19 cellular contexts compared by ENCODE assay signal in genomic region chr6:127818149-127818548, GRCh38.
A peak's percentile ranks its signal among the peaks of the same experiment; 100 is the strongest.
DNase-seq lines count a peak whose midpoint lies in the region; ATAC-seq, FAIRE-seq and TF ChIP-seq lines count a peak whose summit lies in the region.
"Had no signal": no experiment of that assay in that cellular context is flagged by ENCODE, and none has a peak within 500 bp of the region (broad histone marks: within the 10 kb centered on the region; RNA-seq: fewer than 3 reads in every experiment).

No MANE protein-coding gene starts in this region.

- peak overlapping the region; percentile 58 for H2AFZ ChIP-seq in neural progenitor cell (replicated peaks)
- H2AFZ ChIP-seq: GM23248 had no signal

- H3K4me3 ChIP-seq in CD8-positive, alpha-beta memory T cell (ENCODE audit: low read length), result no peak overlapping the region
- no peak overlapping the region for H3K4me3 ChIP-seq in neural progenitor cell
- H3K4me3 ChIP-seq in prostate gland, result no peak overlapping the region
- H3K4me3 ChIP-seq: GM23248 had no signal

- no peak overlapping the region for H3K9ac ChIP-seq in neural progenitor cell
- H3K9ac ChIP-seq: GM23248 had no signal

- no peak for FAIRE-seq in RCC 7860 (lab: Jason Lieb, UNC)

- H3K4me3 Mint-ChIP-seq in activated CD8-positive, alpha-beta memory T cell treated with anti-CD3 and anti-CD28 coated beads, Interleukin-2, amount 10 ng/mL, durations not matched to agents 7 days and 5 days, result no peak overlapping the region
- H3K4me3 Mint-ChIP-seq in CD8-positive, alpha-beta memory T cell, result peak overlapping the region in 6 of 7 donors; percentile 0 to 69 (median 16)
- no peak overlapping the region for H3K4me3 Mint-ChIP-seq in activated T-helper 1 cell treated with anti-CD3 and anti-CD28 coated beads, Interleukin-12 subunit alpha, Interleukin-12 subunit beta, Interleukin-2, Interleukin-4 antibody, amounts not matched to agents 30 ng/mL and 10 ng/mL and 1 ng/mL, durations not matched to agents 14 hours and 24 hours and 36 hours
- H3K4me3 Mint-ChIP-seq in neural progenitor cell, result no peak overlapping the region

- no peaks in the 10 kb centered on the region for H3K79me2 ChIP-seq in neural progenitor cell (ENCODE audit: low read depth)

- intact Hi-C loops in activated T-helper 1 cell treated with anti-CD3 and anti-CD28 coated beads, Interleukin-12 subunit alpha, Interleukin-12 subunit beta, Interleukin-2, Interleukin-4 antibody, amounts not matched to agents 30 ng/mL and 10 ng/mL and 1 ng/mL, durations not matched to agents 14 hours and 24 hours and 36 hours (cut with micrococcal nuclease), result loop anchor here (5.0 kb wide), 4 partner anchors 36 to 551 kb away; partner anchors contain the start of gene RNF146
- intact Hi-C loops in prostate gland (cut with DNase I), result no loop called here

- H3K4me2 ChIP-seq in neural progenitor cell, result no peak overlapping the region

- H3K27ac ChIP-seq in CD8-positive, alpha-beta memory T cell (ENCODE audit: low read depth, low read length), result no peak overlapping the region
- H3K27ac ChIP-seq in neural progenitor cell (no peak overlapping the region), prostate gland (no peak overlapping the region)
- H3K27ac ChIP-seq: GM23248, HL-60, RWPE1 had no signal

- no peaks in the 10 kb centered on the region for H3K27me3 Mint-ChIP-seq in activated CD8-positive, alpha-beta memory T cell treated with anti-CD3 and anti-CD28 coated beads, Interleukin-2, amount 10 ng/mL, durations not matched to agents 7 days and 5 days
- no peaks in the 10 kb centered on the region for H3K27me3 Mint-ChIP-seq in CD8-positive, alpha-beta memory T cell
- no peaks in the 10 kb centered on the region for H3K27me3 Mint-ChIP-seq in activated T-helper 1 cell treated with anti-CD3 and anti-CD28 coated beads, Interleukin-12 subunit alpha, Interleukin-12 subunit beta, Interleukin-2, Interleukin-4 antibody, amounts not matched to agents 30 ng/mL and 10 ng/mL and 1 ng/mL, durations not matched to agents 14 hours and 24 hours and 36 hours (ENCODE audit: insufficient read depth)
- no peaks in the 10 kb centered on the region for H3K27me3 Mint-ChIP-seq in neural progenitor cell (ENCODE audit: insufficient read depth, low read depth)

- 25% methylated on average over 2 of the region's 2 CpGs for WGBS in prostate gland

- no peak for ATAC-seq in activated CD8-positive, alpha-beta memory T cell treated with anti-CD3 and anti-CD28 coated beads, Interleukin-2, amount 10 ng/mL, durations not matched to agents 7 days and 5 days
- no peak for ATAC-seq in HG02938 (IDR thresholded peaks at IDR 0.05; ENCODE audit: unreplicated experiment)

- H3K4me1 Mint-ChIP-seq in activated CD8-positive, alpha-beta memory T cell treated with anti-CD3 and anti-CD28 coated beads, Interleukin-2, amount 10 ng/mL, durations not matched to agents 7 days and 5 days, result peaks cover 61% of the 10 kb centered on the region
- H3K4me1 Mint-ChIP-seq in CD8-positive, alpha-beta memory T cell, result peaks cover 74 to 96% (median 93%) of the 10 kb centered on the region in 3 donors
- H3K4me1 Mint-ChIP-seq in activated T-helper 1 cell treated with anti-CD3 and anti-CD28 coated beads, Interleukin-12 subunit alpha, Interleukin-12 subunit beta, Interleukin-2, Interleukin-4 antibody, amounts not matched to agents 30 ng/mL and 10 ng/mL and 1 ng/mL, durations not matched to agents 14 hours and 24 hours and 36 hours (ENCODE audit: low read depth), result peaks cover 58% of the 10 kb centered on the region
- H3K4me1 Mint-ChIP-seq in neural progenitor cell, result no peaks in the 10 kb centered on the region

- peak overlapping the region; percentile 53 for H3K27ac Mint-ChIP-seq in activated CD8-positive, alpha-beta memory T cell treated with anti-CD3 and anti-CD28 coated beads, Interleukin-2, amount 10 ng/mL, durations not matched to agents 7 days and 5 days
- H3K27ac Mint-ChIP-seq in CD8-positive, alpha-beta memory T cell, result peak overlapping the region in 6 of 8 donors; percentile 18 to 87 (median 69)
- H3K27ac Mint-ChIP-seq in activated T-helper 1 cell treated with anti-CD3 and anti-CD28 coated beads, Interleukin-12 subunit alpha, Interleukin-12 subunit beta, Interleukin-2, Interleukin-4 antibody, amounts not matched to agents 30 ng/mL and 10 ng/mL and 1 ng/mL, durations not matched to agents 14 hours and 24 hours and 36 hours, result peak overlapping the region; percentile 37
- no peak overlapping the region for H3K27ac Mint-ChIP-seq in neural progenitor cell

- no peaks in the 10 kb centered on the region for H3K9me3 ChIP-seq in CD8-positive, alpha-beta memory T cell (ENCODE audit: low read length)
- H3K9me3 ChIP-seq in neural progenitor cell (ENCODE audit: low read depth) (no peaks in the 10 kb centered on the region), prostate gland (no peaks in the 10 kb centered on the region)

- H3F3A ChIP-seq in neural progenitor cell (ENCODE audit: low read depth), result no peaks in the 10 kb centered on the region

- no peaks in the 10 kb centered on the region for H3K27me3 ChIP-seq in CD8-positive, alpha-beta memory T cell (ENCODE audit: insufficient read depth, low read length, poor library complexity, severe bottlenecking)
- H3K27me3 ChIP-seq in neural progenitor cell (no peaks in the 10 kb centered on the region), prostate gland (replicated peaks; ENCODE audit: insufficient read depth) (no peaks in the 10 kb centered on the region)

- TF ChIP-seq CTCF in neural progenitor cell (IDR thresholded peaks at IDR 0.05), result no peak
- TF ChIP-seq CTCF in prostate gland (IDR thresholded peaks at IDR 0.05), result no peak

- POLR2A ChIA-PET in CD8-positive, alpha-beta memory T cell (lab: Charles Lee), result no interaction called here

- CTCF ChIA-PET in activated CD8-positive, alpha-beta memory T cell treated with anti-CD3 and anti-CD28 coated beads, Interleukin-2, amount 10 ng/mL, durations not matched to agents 7 days and 5 days (lab: Charles Lee), result no interaction called here
- CTCF ChIA-PET in CD8-positive, alpha-beta memory T cell (lab: Charles Lee), result no interaction called here

- peaks cover 74% of the 10 kb centered on the region for H3K36me3 Mint-ChIP-seq in activated CD8-positive, alpha-beta memory T cell treated with anti-CD3 and anti-CD28 coated beads, Interleukin-2, amount 10 ng/mL, durations not matched to agents 7 days and 5 days
- H3K36me3 Mint-ChIP-seq in CD8-positive, alpha-beta memory T cell, result peaks cover 3 to 53% (median 7%) of the 10 kb centered on the region in 3 donors
- H3K36me3 Mint-ChIP-seq in activated T-helper 1 cell treated with anti-CD3 and anti-CD28 coated beads, Interleukin-12 subunit alpha, Interleukin-12 subunit beta, Interleukin-2, Interleukin-4 antibody, amounts not matched to agents 30 ng/mL and 10 ng/mL and 1 ng/mL, durations not matched to agents 14 hours and 24 hours and 36 hours (ENCODE audit: low read depth), result peaks cover 38% of the 10 kb centered on the region
- H3K36me3 Mint-ChIP-seq in neural progenitor cell, result no peaks in the 10 kb centered on the region

- H4K20me1 ChIP-seq in neural progenitor cell (ENCODE audit: low read depth), result no peaks in the 10 kb centered on the region

- no peaks in the 10 kb centered on the region for H3K9me3 Mint-ChIP-seq in activated CD8-positive, alpha-beta memory T cell treated with anti-CD3 and anti-CD28 coated beads, Interleukin-2, amount 10 ng/mL, durations not matched to agents 7 days and 5 days (ENCODE audit: low read depth)
- H3K9me3 Mint-ChIP-seq in CD8-positive, alpha-beta memory T cell, result no peaks in the 10 kb centered on the region
- no peaks in the 10 kb centered on the region for H3K9me3 Mint-ChIP-seq in activated T-helper 1 cell treated with anti-CD3 and anti-CD28 coated beads, Interleukin-12 subunit alpha, Interleukin-12 subunit beta, Interleukin-2, Interleukin-4 antibody, amounts not matched to agents 30 ng/mL and 10 ng/mL and 1 ng/mL, durations not matched to agents 14 hours and 24 hours and 36 hours
- H3K9me3 Mint-ChIP-seq in neural progenitor cell, result no peaks in the 10 kb centered on the region

- TF ChIP-seq POLR2A in prostate gland (IDR thresholded peaks at IDR 0.05), result no peak

- H3K36me3 ChIP-seq in CD8-positive, alpha-beta memory T cell (ENCODE audit: insufficient read depth, low read length), result no peaks in the 10 kb centered on the region
- H3K36me3 ChIP-seq in neural progenitor cell (no peaks in the 10 kb centered on the region), prostate gland (no peaks in the 10 kb centered on the region)

- H3K4me1 ChIP-seq in CD8-positive, alpha-beta memory T cell (ENCODE audit: insufficient read depth, low read length), result peaks cover 64% of the 10 kb centered on the region
- H3K4me1 ChIP-seq in neural progenitor cell (no peaks in the 10 kb centered on the region), prostate gland (replicated peaks) (no peaks in the 10 kb centered on the region)

- no peak for DNase-seq in activated CD8-positive, alpha-beta memory T cell treated with anti-CD3 and anti-CD28 coated beads, Interleukin-2, amount 10 ng/mL, durations not matched to agents 7 days and 5 days
- no peak for DNase-seq in activated CD8-positive, alpha-beta memory T cell treated with anti-CD3 and anti-CD28 coated beads, Interleukin-2, amount 50 U/mL, for 48 hours
- no peak for DNase-seq in CD8-positive, alpha-beta memory T cell
- DNase-seq in activated T-helper 1 cell treated with anti-CD3 and anti-CD28 coated beads, Interleukin-12 subunit alpha, Interleukin-12 subunit beta, Interleukin-2, Interleukin-4 antibody, amounts not matched to agents 30 ng/mL and 10 ng/mL and 1 ng/mL, durations not matched to agents 14 hours and 24 hours and 36 hours (ENCODE audit: low spot score), result no peak
- DNase-seq in neural progenitor cell (ENCODE audit: low spot score) (no peak), prostate gland (ENCODE audit: low spot score) (no peak), RCC 7860 (ENCODE audit: low spot score) (no peak)
- DNase-seq: AML-193; DND-41; GDM1; GM23248; NCI-H1436 treated with DMSO at 0.1 percent for 48 hours; NCI-H345; NCI-H526 treated with DMSO at 0.1 percent for 48 hours; NK-92 treated with Interleukin-12 subunit alpha and Interleukin-12 subunit beta, amount 100 ng/mL, for 24 hours; OCI-M1 had no signal

Comparison
In these comparisons a context has a peak if more than half of its experiments do, and no peak if none do; other contexts are left out.
1. H3K4me3 Mint-ChIP-seq: peak in CD8-positive, alpha-beta memory T cell (6 of 7); none in activated CD8-positive, alpha-beta memory T cell treated with anti-CD3 and anti-CD28 coated beads, Interleukin-2, amount 10 ng/mL, durations not matched to agents 7 days and 5 days (single experiment), activated T-helper 1 cell treated with anti-CD3 and anti-CD28 coated beads, Interleukin-12 subunit alpha, Interleukin-12 subunit beta, Interleukin-2, Interleukin-4 antibody, amounts not matched to agents 30 ng/mL and 10 ng/mL and 1 ng/mL, durations not matched to agents 14 hours and 24 hours and 36 hours (single experiment) and neural progenitor cell (single experiment).